ENCODE assay signal across 9 cellular contexts in genomic region chr7:8149222-8149621, GRCh38.
A peak's percentile ranks its signal among the peaks of the same experiment; 100 is the strongest.
DNase-seq lines count a peak whose midpoint lies in the region; ATAC-seq and TF ChIP-seq lines count a peak whose summit lies in the region.
"Had no signal": no experiment of that assay in that cellular context is flagged by ENCODE, and none has a peak within 500 bp of the region (broad histone marks: within the 10 kb centered on the region; RNA-seq: fewer than 3 reads in every experiment).

No MANE protein-coding gene starts in this region.

- H3K9me3 ChIP-seq in prostate gland = no peaks in the 10 kb centered on the region

- H3K4me3 Mint-ChIP-seq in activated T-helper 1 cell treated with anti-CD3 and anti-CD28 coated beads, Interleukin-12 subunit alpha, Interleukin-12 subunit beta, Interleukin-2, Interleukin-4 antibody, amounts not matched to agents 30 ng/mL and 10 ng/mL and 1 ng/mL, durations not matched to agents 14 hours and 24 hours and 36 hours = no peak overlapping the region

- H3K4me1 Mint-ChIP-seq in activated T-helper 1 cell treated with anti-CD3 and anti-CD28 coated beads, Interleukin-12 subunit alpha, Interleukin-12 subunit beta, Interleukin-2, Interleukin-4 antibody, amounts not matched to agents 30 ng/mL and 10 ng/mL and 1 ng/mL, durations not matched to agents 14 hours and 24 hours and 36 hours (ENCODE audit: low read depth) = peaks cover 22% of the 10 kb centered on the region

- no peak overlapping the region for H3K27ac Mint-ChIP-seq in activated T-helper 1 cell treated with anti-CD3 and anti-CD28 coated beads, Interleukin-12 subunit alpha, Interleukin-12 subunit beta, Interleukin-2, Interleukin-4 antibody, amounts not matched to agents 30 ng/mL and 10 ng/mL and 1 ng/mL, durations not matched to agents 14 hours and 24 hours and 36 hours

- no peaks in the 10 kb centered on the region for H3K4me1 ChIP-seq in prostate gland (replicated peaks)

- TF ChIP-seq POLR2A in prostate gland (IDR thresholded peaks at IDR 0.05) = no peak

- 60% methylated on average over 4 of the region's 4 CpGs for WGBS in prostate gland

- DNase-seq in Kasumi-1 (lab: John Stamatoyannopoulos, UW) (peak; percentile 37 to 53), left kidney (ENCODE audit: low read depth, low spot score) (peak; percentile 37), prostate gland (ENCODE audit: low spot score) (no peak)
- DNase-seq in stimulated activated CD4-positive, alpha-beta T cell treated with anti-CD3 and anti-CD28 coated beads, Interleukin-12 subunit alpha, Interleukin-12 subunit beta, amount 100 ng/mL, for 4 hours = no peak
- DNase-seq in activated T-helper 1 cell treated with anti-CD3 and anti-CD28 coated beads, Interleukin-12 subunit alpha, Interleukin-12 subunit beta, Interleukin-2, Interleukin-4 antibody, amounts not matched to agents 30 ng/mL and 10 ng/mL and 1 ng/mL, durations not matched to agents 14 hours and 24 hours and 36 hours (ENCODE audit: low spot score) = no peak
- DNase-seq: NCI-H510A had no signal

- no peak overlapping the region for H3K4me3 ChIP-seq in prostate gland

- no peaks in the 10 kb centered on the region for H3K27me3 Mint-ChIP-seq in activated T-helper 1 cell treated with anti-CD3 and anti-CD28 coated beads, Interleukin-12 subunit alpha, Interleukin-12 subunit beta, Interleukin-2, Interleukin-4 antibody, amounts not matched to agents 30 ng/mL and 10 ng/mL and 1 ng/mL, durations not matched to agents 14 hours and 24 hours and 36 hours (ENCODE audit: insufficient read depth)

- H3K36me3 Mint-ChIP-seq in activated T-helper 1 cell treated with anti-CD3 and anti-CD28 coated beads, Interleukin-12 subunit alpha, Interleukin-12 subunit beta, Interleukin-2, Interleukin-4 antibody, amounts not matched to agents 30 ng/mL and 10 ng/mL and 1 ng/mL, durations not matched to agents 14 hours and 24 hours and 36 hours (ENCODE audit: low read depth) = peaks cover 4% of the 10 kb centered on the region

- ATAC-seq in GM18498 (IDR thresholded peaks at IDR 0.05; ENCODE audit: unreplicated experiment) (peak; percentile 63), GM21447 (IDR thresholded peaks at IDR 0.05; ENCODE audit: unreplicated experiment) (peak; percentile 70), HG02884 (IDR thresholded peaks at IDR 0.05; ENCODE audit: unreplicated experiment) (no peak)

- H3K9me3 Mint-ChIP-seq in activated T-helper 1 cell treated with anti-CD3 and anti-CD28 coated beads, Interleukin-12 subunit alpha, Interleukin-12 subunit beta, Interleukin-2, Interleukin-4 antibody, amounts not matched to agents 30 ng/mL and 10 ng/mL and 1 ng/mL, durations not matched to agents 14 hours and 24 hours and 36 hours = peaks cover 16% of the 10 kb centered on the region

- TF ChIP-seq CTCF in prostate gland (IDR thresholded peaks at IDR 0.05) = no peak

- intact Hi-C loops in prostate gland (cut with DNase I) = no loop called here
- intact Hi-C loops in activated T-helper 1 cell treated with anti-CD3 and anti-CD28 coated beads, Interleukin-12 subunit alpha, Interleukin-12 subunit beta, Interleukin-2, Interleukin-4 antibody, amounts not matched to agents 30 ng/mL and 10 ng/mL and 1 ng/mL, durations not matched to agents 14 hours and 24 hours and 36 hours (cut with micrococcal nuclease) = no loop called here

- no peaks in the 10 kb centered on the region for H3K27me3 ChIP-seq in prostate gland (replicated peaks; ENCODE audit: insufficient read depth)

- H3K27ac ChIP-seq in prostate gland = no peak overlapping the region

- no peaks in the 10 kb centered on the region for H3K36me3 ChIP-seq in prostate gland

Comparison
In these comparisons a context has a peak if more than half of its experiments do, and no peak if none do; other contexts are left out.
1. DNase-seq: peak in Kasumi-1 (2 of 2) and left kidney (single experiment); none in stimulated activated CD4-positive, alpha-beta T cell treated with anti-CD3 and anti-CD28 coated beads, Interleukin-12 subunit alpha, Interleukin-12 subunit beta, amount 100 ng/mL, for 4 hours (single experiment), prostate gland (single experiment) and activated T-helper 1 cell treated with anti-CD3 and anti-CD28 coated beads, Interleukin-12 subunit alpha, Interleukin-12 subunit beta, Interleukin-2, Interleukin-4 antibody, amounts not matched to agents 30 ng/mL and 10 ng/mL and 1 ng/mL, durations not matched to agents 14 hours and 24 hours and 36 hours (single experiment).